In genomic region chr7:76048668-76048988, GRCh38 we compare ENCODE assay signal across 8 cellular contexts. TPM values are rescaled to one million over a fixed set of nuclear protein-coding genes. Genes with fewer than 3 reads are reported as not detected.
DNase-seq lines count a peak whose midpoint lies in the region; ATAC-seq and TF ChIP-seq lines count a peak whose summit lies in the region.

No MANE protein-coding gene starts in this region.

- H3K36me3 ChIP-seq in GM23338 (ENCODE audit: insufficient read depth) (peaks cover 6% of the 10 kb centered on the region; the same call in 1 of the 2 replicates), PC-9 (ENCODE audit: low read depth) (no peaks in the 10 kb centered on the region; the same call in 1 of the 2 replicates), mesenchymal stem cell (ENCODE audit: control insufficient read depth in 1 of 2, insufficient read depth in 2 of 2, low read depth in 1 of 2, low read length in 2 of 2) (peaks cover 19 to 22% of the 10 kb centered on the region in 2 experiments), upper lobe of right lung (peaks cover 13% of the 10 kb centered on the region)

- H3K9me3 ChIP-seq in PC-9 (ENCODE audit: insufficient read depth, low read depth) (no peaks in the 10 kb centered on the region), mesenchymal stem cell (ENCODE audit: control insufficient read depth, low read length) (no peaks in the 10 kb centered on the region), upper lobe of right lung (no peaks in the 10 kb centered on the region)

- peak overlapping the region; percentile 97 to 99 for H3K4me3 Mint-ChIP-seq in CD14-positive monocyte
- H3K4me3 Mint-ChIP-seq in GM23338 = peak overlapping the region; percentile 95

- H3K27ac ChIP-seq in GM23338 (ENCODE audit: low read depth) (peak overlapping the region; percentile 93), PC-9 (peak overlapping the region; percentile 83), mesenchymal stem cell (ENCODE audit: low read length, poor library complexity, severe bottlenecking) (peak overlapping the region; percentile 75), upper lobe of right lung (peak overlapping the region; percentile 97)

- no peak overlapping the region for H2BK5ac ChIP-seq in mesenchymal stem cell (ENCODE audit: low read depth, low read length, poor library complexity, severe bottlenecking)

- peak overlapping the region; percentile 53 for H2AK5ac ChIP-seq in mesenchymal stem cell (ENCODE audit: low read length, severe bottlenecking)

- BruUV-seq in PC-9 (replicated peaks; lab: Mats Ljungman, UMichigan) = no TSS peak

- H3K27ac Mint-ChIP-seq in CD14-positive monocyte = peak overlapping the region; percentile 87 to 98 (median 96)
- peak overlapping the region; percentile 97 for H3K27ac Mint-ChIP-seq in GM23338

- H3K9ac ChIP-seq in mesenchymal stem cell (ENCODE audit: low read length) = peak overlapping the region; percentile 100

- no peak overlapping the region for H4K91ac ChIP-seq in mesenchymal stem cell (ENCODE audit: low read length)

- peak; percentile 50 for ATAC-seq in GM23338
- ATAC-seq in upper lobe of right lung = peak; percentile 30
- ATAC-seq in HG02885 (IDR thresholded peaks at IDR 0.05; ENCODE audit: poor library complexity, unreplicated experiment) = no peak

- H3K27me3 Mint-ChIP-seq in CD14-positive monocyte (ENCODE audit: low read depth in 3 of 3) = no peaks in the 10 kb centered on the region
- H3K27me3 Mint-ChIP-seq in GM23338 (ENCODE audit: insufficient read depth, low read depth, poor library complexity) = peaks cover 4% of the 10 kb centered on the region

- peaks cover 36% of the 10 kb centered on the region for H4K20me1 ChIP-seq in GM23338 (replicated peaks; ENCODE audit: insufficient read depth)
- H4K20me1 ChIP-seq in PC-9 (ENCODE audit: insufficient read depth) = peaks cover 15% of the 10 kb centered on the region

- DNase-seq in CD14-positive monocyte (ENCODE audit: low spot score) (no peak), GM23338 (ENCODE audit: low spot score) (peak; percentile 70), PC-9 (no peak), cardiac fibroblast (ENCODE audit: low read depth in 2 of 2) (no peak), mesenchymal stem cell (no peak), upper lobe of right lung (peak; percentile 76), AG20443 (ENCODE audit: low spot score) (no peak)

- H3K27me3 ChIP-seq in GM23338 (ENCODE audit: insufficient read depth) = no peaks in the 10 kb centered on the region
- H3K27me3 ChIP-seq in PC-9 (ENCODE audit: insufficient read depth, low read depth) = no peaks in the 10 kb centered on the region
- no peaks in the 10 kb centered on the region for H3K27me3 ChIP-seq in mesenchymal stem cell (ENCODE audit: control insufficient read depth in 1 of 2, insufficient read depth in 1 of 2, low read length in 2 of 2)
- no peaks in the 10 kb centered on the region for H3K27me3 ChIP-seq in upper lobe of right lung

- H3K4me1 Mint-ChIP-seq in CD14-positive monocyte (peaks cover 51% of the 10 kb centered on the region), GM23338 (peaks cover 26% of the 10 kb centered on the region)

- CTCF ChIA-PET in PC-9 (lab: Charles Lee) = interaction anchor here (0.6 kb wide), 2 partner anchors 81 to 209 kb away, joined by 3 to 8 read pairs; no protein-coding TSS in a partner anchor

- H3K79me2 ChIP-seq in GM23338 (replicated peaks; ENCODE audit: insufficient read depth) (peaks cover 86% of the 10 kb centered on the region), PC-9 (ENCODE audit: low read depth) (peaks cover 90% of the 10 kb centered on the region)

- no peak overlapping the region for H2BK15ac ChIP-seq in mesenchymal stem cell (ENCODE audit: low read depth, poor library complexity, severe bottlenecking)

- no peak overlapping the region for H3K23ac ChIP-seq in mesenchymal stem cell (ENCODE audit: low read length in 2 of 2)

- intact Hi-C loops in CD14-positive monocyte (cut with micrococcal nuclease) (no loop called here), PC-9 (cut with micrococcal nuclease; ENCODE audit: unreplicated experiment) (loop anchor here (5.0 kb wide), 2 partner anchors 56 to 244 kb away; partner anchors contain the start of gene TMEM120A), upper lobe of right lung (cut with DNase I) (no loop called here)

- POLR2A ChIA-PET in PC-9 (lab: Charles Lee; ENCODE audit: unreplicated experiment) = interaction anchor here (0.6 kb wide), 2 partner anchors 38 to 91 kb away, joined by 3 to 4 read pairs; no protein-coding TSS in a partner anchor

- H3K9me2 ChIP-seq in GM23338 (ENCODE audit: insufficient read depth) (no peaks in the 10 kb centered on the region; the same call in 1 of the 2 replicates), PC-9 (ENCODE audit: insufficient read depth) (no peaks in the 10 kb centered on the region)

- peak overlapping the region in 1 of 2 experiments; percentile 58 for H3K18ac ChIP-seq in mesenchymal stem cell (ENCODE audit: low read depth in 1 of 2, low read length in 2 of 2)

- H2AFZ ChIP-seq in GM23338 = no peak overlapping the region
- 0 out of 2 replicates have a peak overlapping the region, but pooled peaks have one; percentile 79 for H2AFZ ChIP-seq in PC-9
- H2AFZ ChIP-seq in mesenchymal stem cell (ENCODE audit: low read depth, low read length) = no peak overlapping the region

- H3K9me3 Mint-ChIP-seq in CD14-positive monocyte (no peaks in the 10 kb centered on the region), GM23338 (no peaks in the 10 kb centered on the region)

- peak overlapping the region in 1 of 2 experiments; percentile 97 for H3K4ac ChIP-seq in mesenchymal stem cell (ENCODE audit: low read depth in 1 of 2, low read length in 2 of 2)

- H3F3A ChIP-seq in GM23338 (replicated peaks; ENCODE audit: low read depth) (no peaks in the 10 kb centered on the region; the same call in 1 of the 2 replicates), PC-9 (ENCODE audit: insufficient read depth, low read depth) (peaks cover 38% of the 10 kb centered on the region)

- TF ChIP-seq CTCF in CD14-positive monocyte (IDR thresholded peaks at IDR 0.05) (no peak), GM23338 (conservative IDR thresholded peaks at IDR 0.05; ENCODE audit: low read depth in 2 of 2) (peak in 1 of 2 experiments; percentile 25; a peak in 2 of 4 replicates), PC-9 (conservative IDR thresholded peaks at IDR 0.05) (no peak; the same call in 1 of the 2 replicates), cardiac fibroblast (IDR thresholded peaks at IDR 0.05; ENCODE audit: low read depth, low read length) (peak; percentile 31), upper lobe of right lung (IDR thresholded peaks at IDR 0.05) (no peak)

- H2BK120ac ChIP-seq in mesenchymal stem cell (ENCODE audit: low read depth, low read length) = no peak overlapping the region

- H3K4me2 ChIP-seq in GM23338 (peak overlapping the region; percentile 98), PC-9 (peak overlapping the region; percentile 82), mesenchymal stem cell (ENCODE audit: low read length, poor library complexity, severe bottlenecking) (peak overlapping the region; percentile 59)

- under 1% methylated on average over 9 of the region's 9 CpGs for WGBS in mesenchymal stem cell

- no peak overlapping the region for H3K14ac ChIP-seq in mesenchymal stem cell (ENCODE audit: low read length in 2 of 2)

- H4K8ac ChIP-seq in mesenchymal stem cell (ENCODE audit: low read length) = no peak overlapping the region

- H3K79me1 ChIP-seq in mesenchymal stem cell (replicated peaks; ENCODE audit: low read length, poor library complexity, severe bottlenecking) = peaks cover 10% of the 10 kb centered on the region

- H3K4me1 ChIP-seq in GM23338 (ENCODE audit: insufficient read depth) (peaks cover 6% of the 10 kb centered on the region), PC-9 (replicated peaks; ENCODE audit: insufficient read depth) (peaks cover 21% of the 10 kb centered on the region), mesenchymal stem cell (ENCODE audit: control insufficient read depth, insufficient read depth, low read depth, low read length) (peaks cover 12% of the 10 kb centered on the region), upper lobe of right lung (peaks cover 27% of the 10 kb centered on the region)

- H2BK12ac ChIP-seq in mesenchymal stem cell (ENCODE audit: low read length in 2 of 2) = no peak overlapping the region

- H3K4me3 ChIP-seq in GM23338 (peak overlapping the region; percentile 95), PC-9 (peak overlapping the region; percentile 89), cardiac fibroblast (replicated peaks in 1 of 2; ENCODE audit: low read depth in 2 of 2, low read length in 2 of 2) (peak overlapping the region; percentile 95 to 98), mesenchymal stem cell (ENCODE audit: insufficient read depth in 1 of 2, low read depth in 1 of 2, low read length in 2 of 2) (peak overlapping the region; percentile 90 to 99), upper lobe of right lung (peak overlapping the region; percentile 94)

- H3K36me3 Mint-ChIP-seq in CD14-positive monocyte = peaks cover 28 to 53% of the 10 kb centered on the region in 2 donors
- H3K36me3 Mint-ChIP-seq in GM23338 (ENCODE audit: low read depth) = peaks cover 27% of the 10 kb centered on the region

TF ChIP-seq in GM23338, 12 proteins besides CTCF, POLR2A, EP300 and RAD21 (continues in another document):
- no peak for TF ChIP-seq EZH2phosphoT487 (IDR thresholded peaks at IDR 0.05; ENCODE audit: unreplicated experiment)

RNA-seq across cellular contexts. Expression of gene MDH2, which starts 0.7 kb away (rescaled TPM):
- polyA plus RNA-seq in CD14-positive monocyte (100 to 1,000 TPM; 129 to 162 TPM), GM23338 (2016; fragmentation: Nextera tagmentation; extraction: Ambion mirVana) (163 and 180 TPM in 2 replicates)
- total RNA-seq in GM23338 (2014; rRNA removed; shearing (Covaris generic)) = 126 and 150 TPM in 2 replicates
- total RNA-seq in PC-9 (2021) (319 and 328 TPM in 2 replicates), upper lobe of right lung (106 TPM)
- 286 TPM for polyA plus RNA-seq in mesenchymal stem cell (2013, experiment 1 of 2)
- 277 TPM for polyA plus RNA-seq in mesenchymal stem cell (2013, experiment 2 of 2)

RNA-seq across cellular contexts. Expression of gene STYXL1, which starts 0.8 kb away (rescaled TPM):
- polyA plus RNA-seq in CD14-positive monocyte (10 to 100 TPM; 67.2 to 79.8 TPM), GM23338 (2016; fragmentation: Nextera tagmentation; extraction: Ambion mirVana) (38.3 and 39.2 TPM in 2 replicates)
- 28.0 and 47.5 TPM in 2 replicates for total RNA-seq in GM23338 (2014; rRNA removed; shearing (Covaris generic))
- total RNA-seq in PC-9 (2021) (77.7 and 98.2 TPM in 2 replicates), upper lobe of right lung (20.9 TPM)
- 32.4 TPM for polyA plus RNA-seq in mesenchymal stem cell (2013, experiment 1 of 2)
- polyA plus RNA-seq in mesenchymal stem cell (2013, experiment 2 of 2) = 29.5 TPM

RNA-seq across cellular contexts. Expression of gene TMEM120A, which starts 54.2 kb away (rescaled TPM):
- 10 to 100 TPM; 65.5 to 76.1 TPM for polyA plus RNA-seq in CD14-positive monocyte
- total RNA-seq in GM23338 (2014; rRNA removed; shearing (Covaris generic)) = 12.7 TPM in 2 replicates
- polyA plus RNA-seq in GM23338 (2016; fragmentation: Nextera tagmentation; extraction: Ambion mirVana) = 22.3 and 27.1 TPM in 2 replicates
- total RNA-seq in PC-9 (2021) = 26.9 and 27.0 TPM in 2 replicates
- polyA plus RNA-seq in mesenchymal stem cell (2013, experiment 1 of 2) = 54.5 TPM
- 54.2 TPM for polyA plus RNA-seq in mesenchymal stem cell (2013, experiment 2 of 2)
- 43.9 TPM for total RNA-seq in upper lobe of right lung

Comparison
In these comparisons a context has a peak if more than half of its experiments do, and no peak if none do; other contexts are left out.
1. DNase-seq: peak in GM23338 (single experiment) and upper lobe of right lung (single experiment); none in CD14-positive monocyte (single experiment), PC-9 (0 of 2), cardiac fibroblast (0 of 2), mesenchymal stem cell (single experiment) and AG20443 (single experiment).
2. Peak in every context shown above with its lines, with median percentiles within 50 percentile points of each other: H3K27ac ChIP-seq, H3K4me2 ChIP-seq and H3K4me3 ChIP-seq.